ENCODE assay signal across 27 cellular contexts in the genomic region with DNA sequence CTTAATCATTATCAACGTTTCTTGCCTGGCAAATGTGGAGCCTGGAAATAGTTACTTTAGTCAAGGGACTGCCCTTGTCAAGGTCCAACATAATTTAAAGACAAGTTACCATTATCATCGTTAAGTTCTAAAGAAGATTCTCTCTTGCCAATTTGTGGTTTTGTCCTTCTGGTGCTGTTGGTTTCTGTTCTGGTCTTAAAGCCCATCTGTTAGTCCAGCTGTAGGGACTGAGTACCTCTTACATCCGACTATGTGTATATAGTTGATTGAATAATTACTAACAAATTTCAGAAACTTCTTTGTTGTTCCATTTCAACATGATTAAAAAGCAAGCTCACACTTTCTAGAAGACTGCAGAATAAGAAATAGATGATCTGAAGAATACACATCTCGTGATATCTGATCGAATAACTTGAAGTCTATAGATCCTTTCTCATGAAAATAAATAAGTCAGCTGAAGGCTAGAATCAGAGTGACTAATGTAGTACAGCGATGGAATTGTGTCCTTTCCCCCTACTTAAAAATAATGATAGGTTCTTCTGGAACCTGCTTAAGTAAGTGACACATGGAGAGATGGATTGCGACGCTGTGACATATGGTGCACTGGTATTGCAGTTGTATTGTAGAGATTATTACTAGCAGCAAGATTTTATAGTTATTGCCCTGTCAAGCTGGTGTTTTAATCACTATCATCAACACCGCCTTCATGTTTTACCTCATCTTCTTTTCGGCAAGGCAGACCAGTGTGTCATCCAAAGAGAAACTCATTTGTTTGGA.
"Had no signal": no experiment of that assay in that cellular context is flagged by ENCODE, and none has a peak within 500 bp of the region (broad histone marks: within the 10 kb centered on the region; RNA-seq: fewer than 3 reads in every experiment).

No MANE protein-coding gene starts in this region.

- DNase-seq: activated CD4-positive, alpha-beta memory T cell treated with anti-CD3 and anti-CD28 coated beads, Interleukin-2, amount 10 ng/mL, durations not matched to agents 7 days and 5 days; activated CD4-positive, alpha-beta T cell treated with anti-CD3 and anti-CD28 coated beads for 1 hour; activated CD4-positive, alpha-beta T cell treated with anti-CD3 and anti-CD28 coated beads, Interleukin-2, amount 10 ng/mL, durations not matched to agents 7 days and 5 days; activated CD8-positive, alpha-beta memory T cell treated with anti-CD3 and anti-CD28 coated beads, Interleukin-2, amount 50 U/mL, for 48 hours; activated gamma-delta T cell; activated naive CD4-positive, alpha-beta T cell treated with anti-CD3 and anti-CD28 coated beads, Interleukin-2, amount 10 ng/mL, durations not matched to agents 7 days and 5 days; activated naive CD8-positive, alpha-beta T cell treated with anti-CD3 and anti-CD28 coated beads, Interleukin-2, amount 10 ng/mL, durations not matched to agents 7 days and 5 days; activated T-cell treated with anti-CD3 and anti-CD28 coated beads, Interleukin-2, amount 50 U/mL, for 24 hours; brain microvascular endothelial cell; caudate nucleus; cortex of kidney; effector memory CD8-positive, alpha-beta T cell; erythroblast; gastrocnemius medialis; glutamatergic neuron; left cardiac atrium; left ventricle myocardium superior; mucosa of descending colon; posterior cingulate gyrus; right cardiac atrium; stimulated activated CD4-positive, alpha-beta T cell treated with anti-CD3 and anti-CD28 coated beads, Interleukin-15, amount 100 ng/mL, for 24 hours; stimulated activated CD4-positive, alpha-beta T cell treated with anti-CD3 and anti-CD28 coated beads, Interleukin-2, amount 100 ng/mL, for 24 hours; stimulated activated naive B cell treated with anti-CD40 and anti-IgM and Interleukin-4, amounts not matched to agents 10 μg/mL and 1 μg/mL and 100 μg/mL, for 72 hours; tibial artery had no signal

- H3K4me3 ChIP-seq: gastrocnemius medialis, mucosa of descending colon, suprapubic skin, tibial artery had no signal

- H3K27me3 ChIP-seq: brain microvascular endothelial cell, gastrocnemius medialis, suprapubic skin, tibial artery had no signal

- ATAC-seq: effector memory CD8-positive, alpha-beta T cell; gastrocnemius medialis; left cardiac atrium; left ventricle myocardium superior; mucosa of descending colon; natural killer cell treated with Interleukin-12 subunit alpha and Interleukin-12 subunit beta and Interleukin-15 and Interleukin-18, amount 100 ng/mL, for 72 hours; right cardiac atrium; stimulated activated naive B cell treated with anti-CD40 and anti-IgM and Interleukin-4, amounts not matched to agents 10 μg/mL and 1 μg/mL and 100 μg/mL, for 72 hours; WTC11 had no signal

- H3K9me3 ChIP-seq: gastrocnemius medialis, mucosa of descending colon, suprapubic skin, tibial artery had no signal

- H3K4me1 ChIP-seq: gastrocnemius medialis, suprapubic skin, tibial artery had no signal

- H3K36me3 ChIP-seq: brain microvascular endothelial cell, gastrocnemius medialis, suprapubic skin, tibial artery had no signal

- H3K27ac ChIP-seq: brain microvascular endothelial cell, gastrocnemius medialis, suprapubic skin, tibial artery had no signal
